10 cellular contexts compared by ENCODE assay signal in the genomic region with DNA sequence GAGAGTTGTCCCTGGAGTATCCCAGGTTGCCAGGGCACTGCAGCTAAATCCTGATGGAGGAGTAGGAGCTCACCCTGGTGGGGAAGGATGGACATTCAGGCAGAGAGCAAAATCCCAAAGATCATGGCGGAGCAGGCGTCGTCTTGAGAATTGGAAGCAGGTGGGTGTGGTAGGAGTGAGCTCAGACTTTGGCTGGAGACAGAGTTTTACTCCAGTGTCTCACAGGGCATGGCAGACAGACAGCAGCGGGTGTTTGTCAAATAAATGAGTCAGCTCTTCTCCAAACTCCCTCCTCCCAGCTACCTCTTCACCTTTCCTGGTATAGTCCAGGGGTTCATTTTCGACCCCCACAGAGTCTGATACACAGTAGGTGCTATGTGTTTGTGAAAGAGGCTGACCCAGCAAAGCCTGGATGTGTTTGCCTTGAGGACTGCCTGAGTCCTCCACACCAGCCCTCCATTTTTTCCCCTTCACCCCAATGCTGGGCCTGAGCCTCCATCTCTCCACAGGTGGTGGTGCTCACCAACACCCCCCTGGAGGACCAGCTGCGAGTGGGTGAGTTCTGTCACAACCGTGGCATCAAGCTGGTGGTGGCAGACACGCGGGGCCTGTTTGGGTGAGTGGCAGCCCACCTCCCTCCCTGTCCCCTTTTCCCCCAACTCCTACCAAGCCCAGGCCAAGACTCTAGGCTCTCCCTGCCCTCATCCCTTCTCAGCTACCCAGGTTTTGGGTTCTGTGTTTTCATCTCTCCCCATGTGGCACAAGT. TPM values are rescaled to one million over a fixed set of nuclear protein-coding genes. Genes with fewer than 3 reads are reported as not detected.
DNase-seq lines count a peak whose midpoint lies in the region; ATAC-seq and TF ChIP-seq lines count a peak whose summit lies in the region.
"Had no signal": no experiment of that assay in that cellular context is flagged by ENCODE, and none has a peak within 500 bp of the region (broad histone marks: within the 10 kb centered on the region; RNA-seq: fewer than 3 reads in every experiment).

No MANE protein-coding gene starts in this region.

- DNase-seq in activated CD4-positive, alpha-beta T cell treated with anti-CD3 and anti-CD28 coated beads for 36 hours = no peak
- no peak for DNase-seq in activated CD4-positive, alpha-beta T cell treated with anti-CD3 and anti-CD28 coated beads for 4 hours
- no peak for DNase-seq in activated T-helper 1 cell treated with anti-CD3 and anti-CD28 coated beads, Interleukin-12 subunit alpha, Interleukin-12 subunit beta, Interleukin-2, Interleukin-4 antibody, amounts not matched to agents 30 ng/mL and 10 ng/mL and 1 ng/mL, durations not matched to agents 14 hours and 24 hours and 36 hours (ENCODE audit: low spot score)
- DNase-seq in Right ventricle myocardium superior (peak; percentile 49), glutamatergic neuron (no peak), epidermal melanocyte (ENCODE audit: insufficient read length, low spot score) (no peak)
- no peak for DNase-seq in stimulated activated effector memory CD8-positive, alpha-beta T cell treated with anti-CD3 and anti-CD28 coated beads, Interleukin-12 subunit alpha, Interleukin-12 subunit beta, amount 100 ng/mL, for 72 hours (ENCODE audit: low spot score in 2 of 2)
- DNase-seq: NCI-H446, nucleus accumbens had no signal

- POLR2A ChIA-PET in activated CD4-positive, alpha-beta T cell treated with anti-CD3 and anti-CD28 coated beads for 36 hours (lab: Charles Lee) = interaction anchor here (0.6 kb wide), 1 partner anchor 50 kb away, joined by 4 read pairs; no protein-coding TSS in a partner anchor

- H3K27me3 Mint-ChIP-seq in activated CD4-positive, alpha-beta T cell treated with anti-CD3 and anti-CD28 coated beads for 36 hours = no peaks in the 10 kb centered on the region
- H3K27me3 Mint-ChIP-seq in activated T-helper 1 cell treated with anti-CD3 and anti-CD28 coated beads, Interleukin-12 subunit alpha, Interleukin-12 subunit beta, Interleukin-2, Interleukin-4 antibody, amounts not matched to agents 30 ng/mL and 10 ng/mL and 1 ng/mL, durations not matched to agents 14 hours and 24 hours and 36 hours (ENCODE audit: insufficient read depth) = no peaks in the 10 kb centered on the region
- no peaks in the 10 kb centered on the region for H3K27me3 Mint-ChIP-seq in glutamatergic neuron (ENCODE audit: unreplicated experiment)
- no peaks in the 10 kb centered on the region for H3K27me3 Mint-ChIP-seq in stimulated activated memory B cell treated with anti-CD40 and anti-IgM and Interleukin-4, amounts not matched to agents 10 μg/mL and 1 μg/mL and 100 μg/mL, for 72 hours

- no peak overlapping the region for H3K4me3 Mint-ChIP-seq in activated CD4-positive, alpha-beta T cell treated with anti-CD3 and anti-CD28 coated beads for 36 hours
- H3K4me3 Mint-ChIP-seq in activated T-helper 1 cell treated with anti-CD3 and anti-CD28 coated beads, Interleukin-12 subunit alpha, Interleukin-12 subunit beta, Interleukin-2, Interleukin-4 antibody, amounts not matched to agents 30 ng/mL and 10 ng/mL and 1 ng/mL, durations not matched to agents 14 hours and 24 hours and 36 hours = no peak overlapping the region
- no peak overlapping the region for H3K4me3 Mint-ChIP-seq in stimulated activated effector memory CD8-positive, alpha-beta T cell treated with anti-CD3 and anti-CD28 coated beads, Interleukin-12 subunit alpha, Interleukin-12 subunit beta, amount 100 ng/mL, for 72 hours
- no peak overlapping the region for H3K4me3 Mint-ChIP-seq in glutamatergic neuron (ENCODE audit: unreplicated experiment)
- H3K4me3 Mint-ChIP-seq in stimulated activated memory B cell treated with anti-CD40 and anti-IgM and Interleukin-4, amounts not matched to agents 10 μg/mL and 1 μg/mL and 100 μg/mL, for 72 hours = no peak overlapping the region

- H3K9me3 Mint-ChIP-seq in activated CD4-positive, alpha-beta T cell treated with anti-CD3 and anti-CD28 coated beads for 36 hours (ENCODE audit: low read depth) = no peaks in the 10 kb centered on the region
- no peaks in the 10 kb centered on the region for H3K9me3 Mint-ChIP-seq in activated T-helper 1 cell treated with anti-CD3 and anti-CD28 coated beads, Interleukin-12 subunit alpha, Interleukin-12 subunit beta, Interleukin-2, Interleukin-4 antibody, amounts not matched to agents 30 ng/mL and 10 ng/mL and 1 ng/mL, durations not matched to agents 14 hours and 24 hours and 36 hours
- H3K9me3 Mint-ChIP-seq in stimulated activated effector memory CD8-positive, alpha-beta T cell treated with anti-CD3 and anti-CD28 coated beads, Interleukin-12 subunit alpha, Interleukin-12 subunit beta, amount 100 ng/mL, for 72 hours = no peaks in the 10 kb centered on the region
- H3K9me3 Mint-ChIP-seq in glutamatergic neuron (ENCODE audit: unreplicated experiment) = peaks cover 12% of the 10 kb centered on the region
- H3K9me3 Mint-ChIP-seq in stimulated activated memory B cell treated with anti-CD40 and anti-IgM and Interleukin-4, amounts not matched to agents 10 μg/mL and 1 μg/mL and 100 μg/mL, for 72 hours = no peaks in the 10 kb centered on the region

- intact Hi-C loops in activated CD4-positive, alpha-beta T cell treated with anti-CD3 and anti-CD28 coated beads for 36 hours (cut with DNase I, micrococcal nuclease) = no loop called here
- intact Hi-C loops in activated T-helper 1 cell treated with anti-CD3 and anti-CD28 coated beads, Interleukin-12 subunit alpha, Interleukin-12 subunit beta, Interleukin-2, Interleukin-4 antibody, amounts not matched to agents 30 ng/mL and 10 ng/mL and 1 ng/mL, durations not matched to agents 14 hours and 24 hours and 36 hours (cut with micrococcal nuclease) = no loop called here
- intact Hi-C loops in Right ventricle myocardium superior (cut with DNase I) = no loop called here

- peaks cover 70% of the 10 kb centered on the region for H3K36me3 Mint-ChIP-seq in activated CD4-positive, alpha-beta T cell treated with anti-CD3 and anti-CD28 coated beads for 36 hours (ENCODE audit: low read depth)
- peaks cover 45% of the 10 kb centered on the region for H3K36me3 Mint-ChIP-seq in activated T-helper 1 cell treated with anti-CD3 and anti-CD28 coated beads, Interleukin-12 subunit alpha, Interleukin-12 subunit beta, Interleukin-2, Interleukin-4 antibody, amounts not matched to agents 30 ng/mL and 10 ng/mL and 1 ng/mL, durations not matched to agents 14 hours and 24 hours and 36 hours (ENCODE audit: low read depth)
- peaks cover 97% of the 10 kb centered on the region for H3K36me3 Mint-ChIP-seq in stimulated activated effector memory CD8-positive, alpha-beta T cell treated with anti-CD3 and anti-CD28 coated beads, Interleukin-12 subunit alpha, Interleukin-12 subunit beta, amount 100 ng/mL, for 72 hours
- H3K36me3 Mint-ChIP-seq in glutamatergic neuron (ENCODE audit: unreplicated experiment) = no peaks in the 10 kb centered on the region
- H3K36me3 Mint-ChIP-seq in stimulated activated memory B cell treated with anti-CD40 and anti-IgM and Interleukin-4, amounts not matched to agents 10 μg/mL and 1 μg/mL and 100 μg/mL, for 72 hours = peaks cover 57% of the 10 kb centered on the region

- peak overlapping the region; percentile 25 for H3K27ac Mint-ChIP-seq in activated CD4-positive, alpha-beta T cell treated with anti-CD3 and anti-CD28 coated beads for 36 hours
- peak overlapping the region; percentile 48 for H3K27ac Mint-ChIP-seq in activated T-helper 1 cell treated with anti-CD3 and anti-CD28 coated beads, Interleukin-12 subunit alpha, Interleukin-12 subunit beta, Interleukin-2, Interleukin-4 antibody, amounts not matched to agents 30 ng/mL and 10 ng/mL and 1 ng/mL, durations not matched to agents 14 hours and 24 hours and 36 hours
- peak overlapping the region; percentile 14 for H3K27ac Mint-ChIP-seq in stimulated activated effector memory CD8-positive, alpha-beta T cell treated with anti-CD3 and anti-CD28 coated beads, Interleukin-12 subunit alpha, Interleukin-12 subunit beta, amount 100 ng/mL, for 72 hours
- H3K27ac Mint-ChIP-seq in glutamatergic neuron (ENCODE audit: unreplicated experiment) = no peak overlapping the region
- no peak overlapping the region for H3K27ac Mint-ChIP-seq in stimulated activated memory B cell treated with anti-CD40 and anti-IgM and Interleukin-4, amounts not matched to agents 10 μg/mL and 1 μg/mL and 100 μg/mL, for 72 hours

- no peak for TF ChIP-seq CTCF in glutamatergic neuron (IDR thresholded peaks at IDR 0.05; ENCODE audit: partially characterized antibody, unreplicated experiment)

- CTCF ChIA-PET in activated CD4-positive, alpha-beta T cell treated with anti-CD3 and anti-CD28 coated beads for 36 hours (lab: Charles Lee) = interaction anchor here (1.1 kb wide), 1 partner anchor 13 kb away, joined by 3 read pairs; no protein-coding TSS in a partner anchor

- peaks cover 26% of the 10 kb centered on the region for H3K4me1 Mint-ChIP-seq in activated CD4-positive, alpha-beta T cell treated with anti-CD3 and anti-CD28 coated beads for 36 hours
- peaks cover 23% of the 10 kb centered on the region for H3K4me1 Mint-ChIP-seq in activated T-helper 1 cell treated with anti-CD3 and anti-CD28 coated beads, Interleukin-12 subunit alpha, Interleukin-12 subunit beta, Interleukin-2, Interleukin-4 antibody, amounts not matched to agents 30 ng/mL and 10 ng/mL and 1 ng/mL, durations not matched to agents 14 hours and 24 hours and 36 hours (ENCODE audit: low read depth)
- H3K4me1 Mint-ChIP-seq in stimulated activated effector memory CD8-positive, alpha-beta T cell treated with anti-CD3 and anti-CD28 coated beads, Interleukin-12 subunit alpha, Interleukin-12 subunit beta, amount 100 ng/mL, for 72 hours = peaks cover 26% of the 10 kb centered on the region
- peaks cover 12% of the 10 kb centered on the region for H3K4me1 Mint-ChIP-seq in glutamatergic neuron (ENCODE audit: low read depth, unreplicated experiment)
- peaks cover 21% of the 10 kb centered on the region for H3K4me1 Mint-ChIP-seq in stimulated activated memory B cell treated with anti-CD40 and anti-IgM and Interleukin-4, amounts not matched to agents 10 μg/mL and 1 μg/mL and 100 μg/mL, for 72 hours

- no peak for ATAC-seq in activated CD4-positive, alpha-beta T cell treated with anti-CD3 and anti-CD28 coated beads for 36 hours
- peak; percentile 53 for ATAC-seq in Right ventricle myocardium superior (ENCODE audit: poor library complexity)
- ATAC-seq in stimulated activated effector memory CD8-positive, alpha-beta T cell treated with anti-CD3 and anti-CD28 coated beads, Interleukin-12 subunit alpha, Interleukin-12 subunit beta, amount 100 ng/mL, for 72 hours = no peak
- no peak for ATAC-seq in stimulated activated memory B cell treated with anti-CD40 and anti-IgM and Interleukin-4, amounts not matched to agents 10 μg/mL and 1 μg/mL and 100 μg/mL, for 72 hours

RNA-seq across cellular contexts. Expression of a gene that starts 6.9 kb away (rescaled TPM):
- 100 to 1,000 TPM; 224 to 249 TPM for total RNA-seq in activated CD4-positive, alpha-beta T cell treated with anti-CD3 and anti-CD28 coated beads for 36 hours
- 221 and 223 TPM in 2 replicates for total RNA-seq in activated T-helper 1 cell treated with anti-CD3 and anti-CD28 coated beads, Interleukin-12 subunit alpha, Interleukin-12 subunit beta, Interleukin-2, Interleukin-4 antibody, amounts not matched to agents 30 ng/mL and 10 ng/mL and 1 ng/mL, durations not matched to agents 14 hours and 24 hours and 36 hours
- total RNA-seq in Right ventricle myocardium superior = 89.8 TPM
- 503 TPM for total RNA-seq in glutamatergic neuron (ENCODE audit: unreplicated experiment)

RNA-seq across cellular contexts. Expression of a gene that starts 17.9 kb away (rescaled TPM):
- total RNA-seq in activated CD4-positive, alpha-beta T cell treated with anti-CD3 and anti-CD28 coated beads for 36 hours = 10 to 100 TPM; 62.7 to 78.9 TPM
- total RNA-seq in activated T-helper 1 cell treated with anti-CD3 and anti-CD28 coated beads, Interleukin-12 subunit alpha, Interleukin-12 subunit beta, Interleukin-2, Interleukin-4 antibody, amounts not matched to agents 30 ng/mL and 10 ng/mL and 1 ng/mL, durations not matched to agents 14 hours and 24 hours and 36 hours = 56.4 and 63.8 TPM in 2 replicates
- total RNA-seq in Right ventricle myocardium superior (128 TPM), glutamatergic neuron (ENCODE audit: unreplicated experiment) (181 TPM)

RNA-seq across cellular contexts. Expression of a gene that starts 32.2 kb away (rescaled TPM):
- 10 to 100 TPM; 19.2 to 21.1 TPM for total RNA-seq in activated CD4-positive, alpha-beta T cell treated with anti-CD3 and anti-CD28 coated beads for 36 hours
- 24.6 and 26.6 TPM in 2 replicates for total RNA-seq in activated T-helper 1 cell treated with anti-CD3 and anti-CD28 coated beads, Interleukin-12 subunit alpha, Interleukin-12 subunit beta, Interleukin-2, Interleukin-4 antibody, amounts not matched to agents 30 ng/mL and 10 ng/mL and 1 ng/mL, durations not matched to agents 14 hours and 24 hours and 36 hours
- total RNA-seq in Right ventricle myocardium superior = 31.7 TPM
- 190 TPM for total RNA-seq in glutamatergic neuron (ENCODE audit: unreplicated experiment)

RNA-seq across cellular contexts. Expression of a gene that starts 55.5 kb away (rescaled TPM):
- 10 to 100 TPM; 63.8 to 72.1 TPM for total RNA-seq in activated CD4-positive, alpha-beta T cell treated with anti-CD3 and anti-CD28 coated beads for 36 hours
- total RNA-seq in activated T-helper 1 cell treated with anti-CD3 and anti-CD28 coated beads, Interleukin-12 subunit alpha, Interleukin-12 subunit beta, Interleukin-2, Interleukin-4 antibody, amounts not matched to agents 30 ng/mL and 10 ng/mL and 1 ng/mL, durations not matched to agents 14 hours and 24 hours and 36 hours = 62.0 and 64.1 TPM in 2 replicates
- total RNA-seq in Right ventricle myocardium superior (27.4 TPM), glutamatergic neuron (ENCODE audit: unreplicated experiment) (74.6 TPM)

RNA-seq across cellular contexts. Expression of a gene that starts 56.1 kb away (rescaled TPM):
- total RNA-seq in activated CD4-positive, alpha-beta T cell treated with anti-CD3 and anti-CD28 coated beads for 36 hours = 10 to 100 TPM; 89.9 to 90.8 TPM
- total RNA-seq in activated T-helper 1 cell treated with anti-CD3 and anti-CD28 coated beads, Interleukin-12 subunit alpha, Interleukin-12 subunit beta, Interleukin-2, Interleukin-4 antibody, amounts not matched to agents 30 ng/mL and 10 ng/mL and 1 ng/mL, durations not matched to agents 14 hours and 24 hours and 36 hours = 84.5 and 88.7 TPM in 2 replicates
- 196 TPM for total RNA-seq in Right ventricle myocardium superior
- 161 TPM for total RNA-seq in glutamatergic neuron (ENCODE audit: unreplicated experiment)

Comparison
In these comparisons a context has a peak if more than half of its experiments do, and no peak if none do; other contexts are left out.
1. H3K27ac Mint-ChIP-seq: peak in activated CD4-positive, alpha-beta T cell treated with anti-CD3 and anti-CD28 coated beads for 36 hours (single experiment), activated T-helper 1 cell treated with anti-CD3 and anti-CD28 coated beads, Interleukin-12 subunit alpha, Interleukin-12 subunit beta, Interleukin-2, Interleukin-4 antibody, amounts not matched to agents 30 ng/mL and 10 ng/mL and 1 ng/mL, durations not matched to agents 14 hours and 24 hours and 36 hours (single experiment) and stimulated activated effector memory CD8-positive, alpha-beta T cell treated with anti-CD3 and anti-CD28 coated beads, Interleukin-12 subunit alpha, Interleukin-12 subunit beta, amount 100 ng/mL, for 72 hours (single experiment); none in glutamatergic neuron (single experiment) and stimulated activated memory B cell treated with anti-CD40 and anti-IgM and Interleukin-4, amounts not matched to agents 10 μg/mL and 1 μg/mL and 100 μg/mL, for 72 hours (single experiment).